In genomic region chr9:14920805-14921204, GRCh38 we compare ENCODE assay signal across 1 cellular context. TPM values are rescaled to one million over a fixed set of nuclear protein-coding genes. Genes with fewer than 3 reads are reported as not detected.
"Had no signal": no experiment of that assay in that cellular context is flagged by ENCODE, and none has a peak within 500 bp of the region (broad histone marks: within the 10 kb centered on the region; RNA-seq: fewer than 3 reads in every experiment).

No MANE protein-coding gene starts in this region.

RNA-seq across cellular contexts. Expression of gene FREM1, which starts 10.6 kb away (rescaled TPM):
- polyA plus RNA-seq: naive thymus-derived CD4-positive, alpha-beta T cell had no signal
